10 cellular contexts compared by ENCODE assay signal in the genomic region with DNA sequence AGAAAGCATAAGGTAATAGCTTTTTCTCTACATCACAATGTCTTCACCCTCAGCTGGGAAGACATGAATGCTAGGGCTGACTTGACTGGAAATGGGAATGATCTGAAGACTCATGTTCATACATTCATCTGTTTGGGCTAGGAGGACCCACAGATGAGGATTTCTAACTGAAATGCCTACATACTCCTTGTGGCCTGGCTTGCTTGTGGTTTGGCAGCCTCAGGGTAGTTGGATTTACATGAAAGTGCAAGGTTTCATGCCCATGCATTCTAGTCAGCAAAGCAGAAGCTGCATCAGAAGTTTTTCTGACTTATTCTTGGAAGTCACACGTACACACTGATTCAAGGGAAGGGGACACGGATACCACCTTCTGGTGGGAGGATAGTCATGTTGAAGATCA.
"Had no signal": no experiment of that assay in that cellular context is flagged by ENCODE, and none has a peak within 500 bp of the region (broad histone marks: within the 10 kb centered on the region; RNA-seq: fewer than 3 reads in every experiment).

No MANE protein-coding gene starts in this region.

- H3K27ac ChIP-seq: dorsolateral prefrontal cortex, esophagus muscularis mucosa, gastrocnemius medialis, thyroid gland, vagina, WERI-Rb-1 had no signal

- ATAC-seq: gastrocnemius medialis had no signal

- H3K9me3 ChIP-seq: esophagus muscularis mucosa, gastrocnemius medialis, thyroid gland, vagina had no signal

- H3K27me3 ChIP-seq: esophagus muscularis mucosa, gastrocnemius medialis, thyroid gland, vagina had no signal

- H3K36me3 ChIP-seq: esophagus muscularis mucosa, gastrocnemius medialis, thyroid gland, vagina, WERI-Rb-1 had no signal

- H3K4me1 ChIP-seq: gastrocnemius medialis, vagina had no signal

- DNase-seq: activated CD4-positive, alpha-beta T cell treated with anti-CD3 and anti-CD28 coated beads for 4 hours; activated naive CD4-positive, alpha-beta T cell treated with anti-CD3 and anti-CD28 coated beads for 36 hours; dorsolateral prefrontal cortex; gastrocnemius medialis; stimulated activated CD4-positive, alpha-beta T cell treated with anti-CD3 and anti-CD28 coated beads, Interleukin-4, amount 100 ng/mL, for 4 hours; T-helper 1 cell; thyroid gland had no signal

- H3K4me3 ChIP-seq: dorsolateral prefrontal cortex, esophagus muscularis mucosa, gastrocnemius medialis, thyroid gland, vagina had no signal
